Comparison of ENCODE assay signal across 8 cellular contexts in genomic region chr13:75549262-75550158, GRCh38. TPM values are rescaled to one million over a fixed set of nuclear protein-coding genes. Genes with fewer than 3 reads are reported as not detected.
DNase-seq lines count a peak whose midpoint lies in the region; ATAC-seq and TF ChIP-seq lines count a peak whose summit lies in the region.

UCHL3 (plus strand) TSS chr13:75549791; CDS start chr13:75549821, 30 bp downstream.

- no peaks in the 10 kb centered on the region for H3K27me3 ChIP-seq in AG04450 (ENCODE audit: control insufficient read depth, insufficient read depth, low read length)

- no peaks in the 10 kb centered on the region for H3K9me3 ChIP-seq in AG04450 (ENCODE audit: control insufficient read depth, insufficient read depth, low read length)

- ATAC-seq in GM18870 (IDR thresholded peaks at IDR 0.05; ENCODE audit: unreplicated experiment) (peak; percentile 92), HG03139 (IDR thresholded peaks at IDR 0.05; ENCODE audit: unreplicated experiment) (peak; percentile 95)

- H3K4me3 ChIP-seq in AG04450 (ENCODE audit: low read depth, low read length) (peak within 1 kb of the TSS; percentile 93), WI38 (ENCODE audit: low read depth, low read length) (peak within 1 kb of the TSS; percentile 82), cardiac fibroblast (replicated peaks in 1 of 2; ENCODE audit: low read depth in 2 of 2, low read length in 2 of 2) (peak within 1 kb of the TSS; percentile 85 to 94)

- POLR2A ChIA-PET in AG04450 (lab: Yijun Ruan, JAX): interaction anchor here (0.5 to 1.7 kb wide), 3 partner anchors 12 to 136 kb away, joined by 4 to 28 read pairs (median 7); partner anchors contain the start of genes COMMD6 and TBC1D4

- DNase-seq in AG04450 (ENCODE audit: low read depth, low spot score): peak; percentile 92
- peak; percentile 96 for DNase-seq in NCI-H2227 (lab: John Stamatoyannopoulos, UW; ENCODE audit: unreplicated experiment)
- DNase-seq in cardiac fibroblast (ENCODE audit: low read depth in 2 of 2): peak; percentile 97
- DNase-seq in iPS-NIHi7 (ENCODE audit: extremely low spot score): peak; percentile 98
- peak; percentile 95 for DNase-seq in smooth muscle cell of the brain vasculature (ENCODE audit: low read depth, low spot score)

- CTCF ChIA-PET in AG04450 (lab: Charles Lee): interaction anchor here (0.7 to 1.7 kb wide), 8 partner anchors 12 to 1354 kb away, joined by 3 to 9 read pairs (median 4); partner anchors contain the start of genes COMMD6 and TBC1D4

- TF ChIP-seq CTCF in AG04450 (IDR thresholded peaks at IDR 0.05; ENCODE audit: low read depth, low read length): peak; percentile 83
- peak; percentile 53 for TF ChIP-seq CTCF in WI38 (IDR thresholded peaks at IDR 0.05; ENCODE audit: low read depth, low read length)
- peak; percentile 94 for TF ChIP-seq CTCF in cardiac fibroblast (IDR thresholded peaks at IDR 0.05; ENCODE audit: low read depth, low read length)

- H3K27ac ChIP-seq in AG04450 (ENCODE audit: low read depth, low read length): peak within 1 kb of the TSS; percentile 85

RNA-seq across cellular contexts. Expression of gene UCHL3, which starts in this region (rescaled TPM):
- polyA plus RNA-seq in AG04450 (2011; rRNA removed): 73.1 and 95.5 TPM in 2 replicates
- 14.7 and 24.8 TPM in 2 replicates for polyA minus RNA-seq in AG04450 (2011; rRNA and poly(A)+ RNA removed)

Comparison
In these comparisons a context has a peak if more than half of its experiments do, and no peak if none do; other contexts are left out.
1. Peak in every context shown above with its lines: DNase-seq, ATAC-seq, H3K4me3 ChIP-seq and H3K27ac ChIP-seq.